Comparison of ENCODE assay signal across 19 cellular contexts in genomic region chrX:15594371-15594770, GRCh38. TPM values are rescaled to one million over a fixed set of nuclear protein-coding genes. Genes with fewer than 3 reads are reported as not detected.
A peak's percentile ranks its signal among the peaks of the same experiment; 100 is the strongest.
DNase-seq lines count a peak whose midpoint lies in the region; ATAC-seq, FAIRE-seq and TF ChIP-seq lines count a peak whose summit lies in the region.
"Had no signal": no experiment of that assay in that cellular context is flagged by ENCODE, and none has a peak within 500 bp of the region (broad histone marks: within the 10 kb centered on the region; RNA-seq: fewer than 3 reads in every experiment).

No MANE protein-coding gene starts in this region.

- H3K9me3 Mint-ChIP-seq in T-cell = no peaks in the 10 kb centered on the region
- H3K9me3 Mint-ChIP-seq: activated CD4-positive, alpha-beta memory T cell treated with anti-CD3 and anti-CD28 coated beads for 36 hours had no signal

- ATAC-seq in T-cell (replicated peaks in 1 of 4) = no peak
- no peak for ATAC-seq in GM21737 (IDR thresholded peaks at IDR 0.05; ENCODE audit: unreplicated experiment)
- no peak for ATAC-seq in mucosa of descending colon
- ATAC-seq in HG03469 (IDR thresholded peaks at IDR 0.05; ENCODE audit: unreplicated experiment) = no peak
- ATAC-seq: naive thymus-derived CD4-positive, alpha-beta T cell had no signal

- H3K4me1 ChIP-seq in keratinocyte (ENCODE audit: control insufficient read depth, extremely low read depth, insufficient read depth, low read length) (no peaks in the 10 kb centered on the region), mucosa of descending colon (ENCODE audit: low read depth) (no peaks in the 10 kb centered on the region)
- H3K4me1 ChIP-seq: prostate gland had no signal

- H3K4me1 Mint-ChIP-seq in T-cell = no peaks in the 10 kb centered on the region
- H3K4me1 Mint-ChIP-seq: naive thymus-derived CD4-positive, alpha-beta T cell had no signal

- H3K36me3 ChIP-seq in brain microvascular endothelial cell (replicated peaks) (no peaks in the 10 kb centered on the region), keratinocyte (ENCODE audit: control insufficient read depth in 2 of 2, extremely low read depth in 1 of 2, insufficient read depth in 2 of 2, low read length in 2 of 2) (no peaks in the 10 kb centered on the region), mucosa of descending colon (ENCODE audit: low read depth) (no peaks in the 10 kb centered on the region)
- H3K36me3 ChIP-seq: prostate gland had no signal

- in situ Hi-C loops in brain microvascular endothelial cell (cut with HindIII; ENCODE audit: low pct_ligation_motif_present, low sequenced_read_pairs) = no loop called here

- CTCF ChIA-PET in T-cell (lab: Charles Lee) = no interaction called here

- H2AFZ ChIP-seq in keratinocyte (ENCODE audit: control insufficient read depth, low read length) = no peak overlapping the region

- H3K4me3 Mint-ChIP-seq in T-cell = no peak overlapping the region
- H3K4me3 Mint-ChIP-seq: activated CD4-positive, alpha-beta memory T cell treated with anti-CD3 and anti-CD28 coated beads for 36 hours; naive thymus-derived CD4-positive, alpha-beta T cell had no signal

- intact Hi-C loops in mucosa of descending colon (cut with DNase I, micrococcal nuclease) = no loop called here

- no peaks in the 10 kb centered on the region for H3K79me2 ChIP-seq in keratinocyte (ENCODE audit: control insufficient read depth, insufficient read depth, low read length)

- no peaks in the 10 kb centered on the region for H4K20me1 ChIP-seq in keratinocyte (ENCODE audit: control insufficient read depth, extremely low read depth, insufficient read depth, low read length)

- dilution Hi-C loops in keratinocyte (cut with MboI; ENCODE audit: extremely low pct_ligation_motif_present, low sequenced_read_pairs) = no loop called here

- H3K9me3 ChIP-seq in keratinocyte (ENCODE audit: control insufficient read depth, low read depth, low read length) (no peaks in the 10 kb centered on the region), mucosa of descending colon (no peaks in the 10 kb centered on the region)
- H3K9me3 ChIP-seq: prostate gland had no signal

- no peaks in the 10 kb centered on the region for H3K36me3 Mint-ChIP-seq in T-cell
- H3K36me3 Mint-ChIP-seq: activated CD4-positive, alpha-beta memory T cell treated with anti-CD3 and anti-CD28 coated beads for 36 hours; naive thymus-derived CD4-positive, alpha-beta T cell had no signal

- no peak overlapping the region for H3K4me2 ChIP-seq in keratinocyte (ENCODE audit: control insufficient read depth, extremely low read depth, insufficient read depth, low read depth, low read length)

- H3K9ac ChIP-seq in keratinocyte (ENCODE audit: control insufficient read depth, extremely low read depth, insufficient read depth, low read length) = no peak overlapping the region

- no peak for FAIRE-seq in keratinocyte (lab: Jason Lieb, UNC)

- no peak overlapping the region for H3K27ac Mint-ChIP-seq in T-cell
- H3K27ac Mint-ChIP-seq: activated CD4-positive, alpha-beta memory T cell treated with anti-CD3 and anti-CD28 coated beads for 36 hours; naive thymus-derived CD4-positive, alpha-beta T cell had no signal

- DNase-seq in COLO829 (ENCODE audit: low spot score) (peak; percentile 26), HT-29 (ENCODE audit: low spot score) (peak; percentile 9), brain microvascular endothelial cell (no peak), keratinocyte (ENCODE audit: low read depth, low spot score) (no peak), T-cell (no peak), mucosa of descending colon (no peak)
- DNase-seq: activated CD4-positive, alpha-beta memory T cell treated with anti-CD3 and anti-CD28 coated beads for 36 hours; cerebellar nuclear complex; EL; head of caudate nucleus; MM.1S; naive thymus-derived CD4-positive, alpha-beta T cell; NCI-H2171; NK-92 treated with Interleukin-12 subunit alpha and Interleukin-12 subunit beta, amount 100 ng/mL, for 24 hours; stimulated activated CD4-positive, alpha-beta T cell treated with anti-CD3 and anti-CD28 coated beads, Interleukin-15, amount 100 ng/mL, for 24 hours had no signal

- H3K27ac ChIP-seq in brain microvascular endothelial cell (no peak overlapping the region), keratinocyte (ENCODE audit: control insufficient read depth, insufficient read depth, low read length) (no peak overlapping the region)
- H3K27ac ChIP-seq: HL-60, prostate gland had no signal

- H3K27me3 ChIP-seq in brain microvascular endothelial cell (replicated peaks) (no peaks in the 10 kb centered on the region), keratinocyte (ENCODE audit: control insufficient read depth, extremely low read depth, insufficient read depth, low read length) (peaks cover 6% of the 10 kb centered on the region)

- H3K9me1 ChIP-seq in keratinocyte (ENCODE audit: control insufficient read depth, extremely low read depth, insufficient read depth, low read length) = no peaks in the 10 kb centered on the region

- TF ChIP-seq CTCF in brain microvascular endothelial cell (IDR thresholded peaks at IDR 0.05; ENCODE audit: low read depth, low read length, missing control alignments) (peak; percentile 40), keratinocyte (optimal IDR thresholded peaks at IDR 0.05 in 1 of 3, IDR thresholded peaks at IDR 0.05 in 1 of 3, conservative IDR thresholded peaks at IDR 0.05 in 1 of 3; ENCODE audit: extremely low read depth in 1 of 3, insufficient read depth in 2 of 3, low read length in 3 of 3) (peak; percentile 34 to 74 (median 54)), mucosa of descending colon (IDR thresholded peaks at IDR 0.05) (no peak)

- H3K4me3 ChIP-seq in brain microvascular endothelial cell (ENCODE audit: low read depth, low read length) (no peak overlapping the region), keratinocyte (ENCODE audit: control insufficient read depth in 2 of 3, extremely low read depth in 1 of 3, insufficient read depth in 2 of 3, low read depth in 1 of 3, low read length in 3 of 3) (no peak overlapping the region), mucosa of descending colon (no peak overlapping the region)
- H3K4me3 ChIP-seq: prostate gland had no signal

- peaks cover 9 to 39% of the 10 kb centered on the region in 2 donors for H3K27me3 Mint-ChIP-seq in T-cell

- POLR2A ChIA-PET in T-cell (lab: Charles Lee) = no interaction called here

RNA-seq across cellular contexts. Expression of gene ACE2, which starts 6.4 kb away (rescaled TPM):
- not detected in 2 replicates for total RNA-seq in HT-29 (2014; rRNA removed; shearing (Covaris generic))
- polyA plus RNA-seq in keratinocyte = 0.34 to 0.99 TPM (median 0.51 TPM) in 3 replicates
- 0.32 TPM for polyA plus RNA-seq in keratinocyte (2011; ENCODE audit: low read depth)
- 0.23 and 0.46 TPM in 2 replicates for polyA plus RNA-seq in keratinocyte (2011; cell fraction: cytosol; rRNA removed)
- polyA plus RNA-seq in keratinocyte (2011; cell fraction: nucleus; rRNA removed) = 0.55 and 0.78 TPM in 2 replicates
- 0.19 and 0.69 TPM in 2 replicates for polyA plus RNA-seq in keratinocyte (2012; ENCODE audit: low replicate concordance)
- polyA minus RNA-seq in keratinocyte = 0.42 to 0.59 TPM in 2 of 3 replicates, not detected in the other
- polyA minus RNA-seq in keratinocyte (2011; cell fraction: cytosol; rRNA and poly(A)+ RNA removed) = not detected
- 1.2 and 1.4 TPM in 2 replicates for polyA minus RNA-seq in keratinocyte (2011; cell fraction: nucleus; rRNA and poly(A)+ RNA removed)
- total RNA-seq in T-cell = not detected
- total RNA-seq in mucosa of descending colon = 10 to 100 TPM; 23.1 to 40.8 (median 23.2) TPM
- total RNA-seq: activated CD4-positive, alpha-beta memory T cell treated with anti-CD3 and anti-CD28 coated beads for 36 hours; naive thymus-derived CD4-positive, alpha-beta T cell had no signal
- polyA plus RNA-seq: naive thymus-derived CD4-positive, alpha-beta T cell had no signal

Comparison
In these comparisons a context has a peak if more than half of its experiments do, and no peak if none do; other contexts are left out.
1. DNase-seq: peak in COLO829 (single experiment) and HT-29 (single experiment); none in brain microvascular endothelial cell (single experiment), keratinocyte (single experiment), T-cell (0 of 34) and mucosa of descending colon (0 of 3).
2. RNA of gene ACE2, which starts 6.4 kb away (total RNA-seq): 23.1 to 40.8 TPM in mucosa of descending colon; not detected in HT-29 and not detected in T-cell; every median in the first group is over 10 times any median in the second.